Comparison of ENCODE assay signal across 18 cellular contexts in the genomic region with DNA sequence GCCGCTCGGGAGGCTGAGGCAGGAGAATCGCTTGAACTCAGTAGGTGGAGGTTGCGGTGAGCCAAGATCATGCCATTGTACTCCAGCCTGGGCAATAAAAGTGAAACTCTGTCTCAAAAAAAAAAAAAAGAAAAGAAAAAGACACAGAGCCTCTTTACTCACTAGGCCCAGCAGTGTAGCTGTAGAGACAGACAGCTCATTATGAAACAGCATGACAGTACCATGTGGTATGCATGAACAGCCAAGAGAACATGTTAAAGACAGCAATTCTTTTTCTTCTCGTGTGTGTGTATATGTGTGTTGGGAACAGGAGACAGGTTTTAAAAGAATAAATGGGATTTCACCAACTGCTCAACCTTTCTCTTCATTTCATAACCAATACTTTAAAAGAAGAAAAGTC.
DNase-seq lines count a peak whose midpoint lies in the region; ATAC-seq, FAIRE-seq and TF ChIP-seq lines count a peak whose summit lies in the region.
"Had no signal": no experiment of that assay in that cellular context is flagged by ENCODE, and none has a peak within 500 bp of the region (broad histone marks: within the 10 kb centered on the region; RNA-seq: fewer than 3 reads in every experiment).

No MANE protein-coding gene starts in this region.

- CTCF ChIA-PET in IMR-90 (lab: Yijun Ruan, JAX) (interaction anchor here (0.7 kb wide), 1 partner anchor 24 kb away, joined by 3 read pairs; no protein-coding TSS in a partner anchor), HepG2 (lab: Yijun Ruan, JAX; ENCODE audit: low intra/inter-chr PET ratio, low total read pairs) (no interaction called here)

- no peak overlapping the region for H3K56ac ChIP-seq in IMR-90 (ENCODE audit: extremely low read depth, insufficient read depth, low read length)

- TF ChIP-seq RAD21 in IMR-90 (IDR thresholded peaks at IDR 0.05; ENCODE audit: low read length): no peak
- TF ChIP-seq RAD21 in HepG2 (CRISPR knock-in tag; IDR thresholded peaks at IDR 0.05): no peak

- H4K8ac ChIP-seq in IMR-90 (ENCODE audit: low read depth in 2 of 2, low read length in 2 of 2): no peak overlapping the region

- no peak overlapping the region for H3K14ac ChIP-seq in IMR-90 (replicated peaks; ENCODE audit: low read depth, low read length)

- no peaks in the 10 kb centered on the region for H3K9me3 ChIP-seq in IMR-90 (ENCODE audit: control insufficient read depth, insufficient read depth, low read length)
- H3K9me3 ChIP-seq in effector memory CD4-positive, alpha-beta T cell (ENCODE audit: control insufficient read depth, low read length): no peaks in the 10 kb centered on the region
- no peaks in the 10 kb centered on the region for H3K9me3 ChIP-seq in HepG2 (ENCODE audit: low read length)

- H3K23ac ChIP-seq in IMR-90 (ENCODE audit: low read depth, low read length): no peak overlapping the region

- TF ChIP-seq POLR2A in IMR-90 (IDR thresholded peaks at IDR 0.05; ENCODE audit: low read depth, low read length) (no peak), HepG2 (IDR thresholded peaks at IDR 0.05; ENCODE audit: insufficient read depth in 1 of 2, low read depth in 2 of 2, low read length in 2 of 2) (no peak)

- peaks cover 21% of the 10 kb centered on the region for H3K36me3 Mint-ChIP-seq in mesothelial cell of epicardium

- no peak overlapping the region for H3K4me3 Mint-ChIP-seq in mesothelial cell of epicardium
- H3K4me3 Mint-ChIP-seq: B cell; CD4-positive, alpha-beta T cell; H9 had no signal

- no peak for ATAC-seq in IMR-90 (ENCODE audit: low read depth)
- ATAC-seq in HepG2: no peak
- ATAC-seq in HG03521 (IDR thresholded peaks at IDR 0.05; ENCODE audit: unreplicated experiment): no peak

- H3K27ac ChIP-seq in IMR-90 (ENCODE audit: insufficient read depth, low read length) (no peak overlapping the region), HepG2 (ENCODE audit: extremely low read length, insufficient read depth, low read length) (no peak overlapping the region)
- H3K27ac ChIP-seq in effector memory CD4-positive, alpha-beta T cell (ENCODE audit: insufficient read depth, low read length, poor library complexity, severe bottlenecking): no peak overlapping the region

- WGBS in IMR-90 (ENCODE audit: extremely low coverage in 2 of 2, insufficient read length in 1 of 2), 2 experiments: no CpG with 5 or more reads among the region's 5 CpGs
- WGBS in HepG2 (ENCODE audit: low lambda C conversion rate): 98% methylated on average over 5 of the region's 5 CpGs

- no peak for FAIRE-seq in HepG2 (lab: Jason Lieb, UNC)
- FAIRE-seq: A204.1, GM12891, HTR-8/SVneo had no signal

- no peaks in the 10 kb centered on the region for H3K79me2 ChIP-seq in HepG2 (ENCODE audit: insufficient read depth, low read length)

- no peaks in the 10 kb centered on the region for H4K20me1 ChIP-seq in IMR-90 (ENCODE audit: insufficient read depth, low read length)
- no peaks in the 10 kb centered on the region for H4K20me1 ChIP-seq in HepG2 (ENCODE audit: insufficient read depth, low read length)

- BruUV-seq in IMR-90 (replicated peaks; lab: Mats Ljungman, UMichigan) (no TSS peak), HepG2 (replicated peaks; lab: Mats Ljungman, UMichigan) (no TSS peak)

- H3K9me1 ChIP-seq in IMR-90 (ENCODE audit: insufficient read depth, low read length): peaks cover 7% of the 10 kb centered on the region; the same call in 1 of the 2 replicates

- H2AK9ac ChIP-seq in IMR-90 (replicated peaks; ENCODE audit: low read depth, low read length, poor library complexity): no peak overlapping the region

- H2BK15ac ChIP-seq in IMR-90 (ENCODE audit: low read depth, low read length): no peak overlapping the region

- H3K4me2 ChIP-seq in IMR-90 (ENCODE audit: low read depth, low read length): no peak overlapping the region
- H3K4me2 ChIP-seq in HepG2 (ENCODE audit: low read depth, low read length): no peak overlapping the region

- DNase-seq in ELR (ENCODE audit: low read depth) (peak; percentile 36), IMR-90 (peak; percentile 37), epithelial cell of esophagus (ENCODE audit: low read depth) (peak; percentile 55), islet precursor cell (peak; percentile 7), HepG2 (ENCODE audit: low spot score) (no peak), mesothelial cell of epicardium (ENCODE audit: low spot score in 2 of 2, unreplicated experiment in 2 of 2) (no peak)
- no peak for DNase-seq in effector memory CD4-positive, alpha-beta T cell
- DNase-seq: C1 segment of cervical spinal cord; Calu3; CD4-positive, alpha-beta T cell; DMS 273 treated with DMSO at 0.1 percent for 48 hours; GOT3; H9 had no signal

- dilution Hi-C loops in IMR-90 (cut with HindIII; ENCODE audit: low sequenced_read_pairs, unreplicated experiment): no loop called here

- no peak overlapping the region for H2BK120ac ChIP-seq in IMR-90 (ENCODE audit: low read depth, low read length)

- H2AFZ ChIP-seq in IMR-90 (replicated peaks; ENCODE audit: low read length, poor library complexity): no peak overlapping the region
- no peak overlapping the region for H2AFZ ChIP-seq in HepG2 (ENCODE audit: low read length)

- no peak overlapping the region for H2AK5ac ChIP-seq in IMR-90 (ENCODE audit: low read depth, low read length)

- no peak overlapping the region for H4K5ac ChIP-seq in IMR-90 (ENCODE audit: low read depth, low read length)

- no peaks in the 10 kb centered on the region for H3K4me1 Mint-ChIP-seq in mesothelial cell of epicardium
- H3K4me1 Mint-ChIP-seq: B cell, H9 had no signal

- H2BK20ac ChIP-seq in IMR-90 (ENCODE audit: low read depth, low read length): no peak overlapping the region

- POLR2A ChIA-PET in IMR-90 (lab: Charles Lee; ENCODE audit: unreplicated experiment) (no interaction called here), HepG2 (lab: Yijun Ruan, JAX) (no interaction called here)

- TF ChIP-seq CTCF in IMR-90 (conservative IDR thresholded peaks at IDR 0.05; ENCODE audit: low read depth, low read length) (no peak), epithelial cell of esophagus (IDR thresholded peaks at IDR 0.05; ENCODE audit: insufficient read depth, low read depth, low read length, missing control alignments) (no peak), HepG2 (CRISPR knock-in tag; IDR thresholded peaks at IDR 0.05) (no peak), mesothelial cell of epicardium (IDR thresholded peaks at IDR 0.05; ENCODE audit: unreplicated experiment) (no peak)

- H2BK5ac ChIP-seq in IMR-90 (ENCODE audit: low read depth, low read length, poor library complexity, severe bottlenecking): no peak overlapping the region

- H3K36me3 ChIP-seq in IMR-90 (ENCODE audit: control insufficient read depth, insufficient read depth, low read length) (peaks cover 13% of the 10 kb centered on the region), HepG2 (replicated peaks in 1 of 2; ENCODE audit: control insufficient read depth in 1 of 2, insufficient read depth in 2 of 2, low read length in 2 of 2) (peaks cover 19 to 39% of the 10 kb centered on the region in 2 experiments)
- H3K36me3 ChIP-seq in effector memory CD4-positive, alpha-beta T cell (ENCODE audit: control insufficient read depth, insufficient read depth, low read length): peaks cover 3% of the 10 kb centered on the region

- in situ Hi-C loops in IMR-90 (cut with MboI; ENCODE audit: low sequenced_read_pairs): no loop called here
- in situ Hi-C loops in HepG2 (cut with HindIII; ENCODE audit: extremely low pct_ligation_motif_present, low pct_unique_long_range_greater_than_20kb): no loop called here

- H3K4me1 ChIP-seq in IMR-90 (ENCODE audit: control insufficient read depth, insufficient read depth, low read length) (no peaks in the 10 kb centered on the region), HepG2 (ENCODE audit: insufficient read depth, low read length) (no peaks in the 10 kb centered on the region)
- H3K4me1 ChIP-seq in effector memory CD4-positive, alpha-beta T cell (ENCODE audit: control insufficient read depth, insufficient read depth, low read length, poor library complexity, severe bottlenecking): no peaks in the 10 kb centered on the region

- H3K27ac Mint-ChIP-seq in mesothelial cell of epicardium: no peak overlapping the region
- H3K27ac Mint-ChIP-seq: B cell; CD4-positive, alpha-beta T cell; H9 had no signal

- H3K9ac ChIP-seq in IMR-90 (ENCODE audit: low read depth, low read length) (no peak overlapping the region), HepG2 (ENCODE audit: insufficient read depth, low read depth, low read length) (no peak overlapping the region)

- H3K18ac ChIP-seq in IMR-90 (ENCODE audit: low read depth, low read length): no peak overlapping the region

- H3K79me1 ChIP-seq in IMR-90 (ENCODE audit: low read depth in 1 of 2, low read length in 2 of 2): no peaks in the 10 kb centered on the region

- TF ChIP-seq EP300 in HepG2 (IDR thresholded peaks at IDR 0.05; ENCODE audit: low read depth in 2 of 2, low read length in 2 of 2): no peak
- no peak for TF ChIP-seq EP300 in HepG2 (CRISPR knock-in tag; IDR thresholded peaks at IDR 0.05; ENCODE audit: borderline replicate concordance)

- H3K27me3 ChIP-seq in IMR-90 (ENCODE audit: control insufficient read depth, insufficient read depth, low read length) (no peaks in the 10 kb centered on the region), HepG2 (ENCODE audit: control insufficient read depth in 1 of 2, insufficient read depth in 2 of 2, low read length in 2 of 2) (no peaks in the 10 kb centered on the region)
- no peaks in the 10 kb centered on the region for H3K27me3 ChIP-seq in effector memory CD4-positive, alpha-beta T cell (replicated peaks; ENCODE audit: control insufficient read depth, insufficient read depth, low read length, poor library complexity, severe bottlenecking)

- no peaks in the 10 kb centered on the region for H3K27me3 Mint-ChIP-seq in mesothelial cell of epicardium (ENCODE audit: low read depth)
- H3K27me3 Mint-ChIP-seq: B cell; CD4-positive, alpha-beta T cell had no signal

- intact Hi-C loops in IMR-90 (cut with micrococcal nuclease) (no loop called here), HepG2 (cut with micrococcal nuclease; ENCODE audit: unreplicated experiment) (no loop called here)

- no peak overlapping the region for H3K4me3 ChIP-seq in IMR-90 (ENCODE audit: insufficient read depth, low read depth, low read length)
- no peak overlapping the region for H3K4me3 ChIP-seq in epithelial cell of esophagus (ENCODE audit: low read length)
- no peak overlapping the region for H3K4me3 ChIP-seq in effector memory CD4-positive, alpha-beta T cell (ENCODE audit: insufficient read depth, low read depth, low read length, poor library complexity, severe bottlenecking)
- H3K4me3 ChIP-seq in HepG2 (replicated peaks in 1 of 3; ENCODE audit: insufficient read depth in 1 of 3, low read depth in 2 of 3, low read length in 3 of 3): no peak overlapping the region

- no peaks in the 10 kb centered on the region for H3K9me3 Mint-ChIP-seq in mesothelial cell of epicardium
- H3K9me3 Mint-ChIP-seq: CD4-positive, alpha-beta T cell had no signal

- no peak overlapping the region for H3K4ac ChIP-seq in IMR-90 (ENCODE audit: low read depth, low read length)

- H4K91ac ChIP-seq in IMR-90 (ENCODE audit: insufficient read depth, low read depth, low read length): no peak overlapping the region

TF ChIP-seq in IMR-90, 13 proteins besides CTCF, POLR2A, EP300 and RAD21 (continues in another document):
- TF ChIP-seq FOS (IDR thresholded peaks at IDR 0.05; ENCODE audit: low read depth, low read length): no peak

TF ChIP-seq in HepG2, 621 proteins besides CTCF, POLR2A, EP300 and RAD21 (continues in another document):
- no peak for TF ChIP-seq HNF4G (IDR thresholded peaks at IDR 0.05; ENCODE audit: borderline replicate concordance, low read depth, low read length)
- TF ChIP-seq HNF4G (CRISPR knock-in tag; IDR thresholded peaks at IDR 0.05; ENCODE audit: borderline replicate concordance, low read depth): no peak

Comparison
In these comparisons a context has a peak if more than half of its experiments do, and no peak if none do; other contexts are left out.
1. DNase-seq: peak in ELR (single experiment), IMR-90 (single experiment), epithelial cell of esophagus (single experiment) and islet precursor cell (single experiment); none in effector memory CD4-positive, alpha-beta T cell (0 of 3), HepG2 (single experiment) and mesothelial cell of epicardium (0 of 2).